8 cellular contexts compared by ENCODE assay signal in genomic region chr22:46044718-46045458, GRCh38.
DNase-seq lines count a peak whose midpoint lies in the region; ATAC-seq and TF ChIP-seq lines count a peak whose summit lies in the region.

No MANE protein-coding gene starts in this region.

- no peaks in the 10 kb centered on the region for H4K20me1 ChIP-seq in hepatocyte (ENCODE audit: insufficient read depth, poor library complexity, severe bottlenecking)

- intact Hi-C loops in gastrocnemius medialis (cut with DNase I; ENCODE audit: low total_unique reads): no loop called here

- peaks cover 28% of the 10 kb centered on the region for H3K27me3 ChIP-seq in HUES48 (ENCODE audit: control insufficient read depth, insufficient read depth, low read length)
- no peaks in the 10 kb centered on the region for H3K27me3 ChIP-seq in adipocyte (replicated peaks; ENCODE audit: control insufficient read depth, insufficient read depth, low read length)
- H3K27me3 ChIP-seq in hepatocyte: no peaks in the 10 kb centered on the region
- no peaks in the 10 kb centered on the region for H3K27me3 ChIP-seq in gastrocnemius medialis

- no peak overlapping the region for H3K27ac ChIP-seq in HUES48 (ENCODE audit: low read depth, low read length)
- H3K27ac ChIP-seq in hepatocyte: peak overlapping the region; percentile 51
- peak overlapping the region; percentile 98 to 99 (median 99) for H3K27ac ChIP-seq in gastrocnemius medialis

- H2AFZ ChIP-seq in hepatocyte: peak overlapping the region; percentile 85

- WGBS in hepatocyte (ENCODE audit: low lambda C conversion rate, missing lambda C conversion rate): 33% methylated on average over 8 of the region's 77 CpGs

- H3K79me2 ChIP-seq in hepatocyte: no peaks in the 10 kb centered on the region

- H3K36me3 ChIP-seq in HUES48 (ENCODE audit: control insufficient read depth, insufficient read depth, low read length): no peaks in the 10 kb centered on the region
- no peaks in the 10 kb centered on the region for H3K36me3 ChIP-seq in adipocyte (ENCODE audit: control insufficient read depth, insufficient read depth, low read length, severe bottlenecking)
- no peaks in the 10 kb centered on the region for H3K36me3 ChIP-seq in hepatocyte (replicated peaks; ENCODE audit: insufficient read depth, low read depth)
- H3K36me3 ChIP-seq in gastrocnemius medialis: no peaks in the 10 kb centered on the region

- DNase-seq in adipocyte (ENCODE audit: low read depth): peak; percentile 71
- DNase-seq in hepatocyte (ENCODE audit: low spot score): peak; percentile 57
- no peak for DNase-seq in gastrocnemius medialis
- DNase-seq in NCI-H2081 treated with DMSO at 0.1 percent for 48 hours (lab: John Stamatoyannopoulos, UW): no peak
- no peak for DNase-seq in occipital lobe (lab: John Stamatoyannopoulos, UW)
- no peak for DNase-seq in DMS153 (lab: John Stamatoyannopoulos, UW)

- in situ Hi-C loops in gastrocnemius medialis (cut with MboI; ENCODE audit: low sequenced_read_pairs in 4 of 4): no loop called here

- no peaks in the 10 kb centered on the region for H3K9me2 ChIP-seq in hepatocyte (replicated peaks; ENCODE audit: insufficient read depth)

- TF ChIP-seq POLR2A in gastrocnemius medialis (IDR thresholded peaks at IDR 0.05): peak; percentile 42 to 47

- peak overlapping the region; percentile 89 for H3K4me2 ChIP-seq in hepatocyte

- no peak overlapping the region for H3K9ac ChIP-seq in HUES48 (ENCODE audit: low read depth, low read length)
- peak overlapping the region; percentile 95 for H3K9ac ChIP-seq in adipocyte (ENCODE audit: low read length)

- TF ChIP-seq CTCF in hepatocyte (IDR thresholded peaks at IDR 0.05; ENCODE audit: poor library complexity) (no peak), gastrocnemius medialis (IDR thresholded peaks at IDR 0.05 in 4 of 5, conservative IDR thresholded peaks at IDR 0.05 in 1 of 5) (no peak)

- H3K4me3 ChIP-seq in HUES48 (ENCODE audit: low read depth, low read length) (peak overlapping the region; percentile 61), adipocyte (ENCODE audit: low read length) (peak overlapping the region; percentile 90), hepatocyte (peak overlapping the region; percentile 19), gastrocnemius medialis (peak overlapping the region; percentile 71 to 80 (median 72))

- H3K9me3 ChIP-seq in HUES48 (ENCODE audit: control insufficient read depth, insufficient read depth, low read length) (no peaks in the 10 kb centered on the region), adipocyte (ENCODE audit: control insufficient read depth, low read length) (no peaks in the 10 kb centered on the region), hepatocyte (ENCODE audit: low read depth) (no peaks in the 10 kb centered on the region), gastrocnemius medialis (no peaks in the 10 kb centered on the region)

- H3K4me1 ChIP-seq in HUES48 (ENCODE audit: control insufficient read depth, insufficient read depth, low read length) (peaks cover 11% of the 10 kb centered on the region), adipocyte (ENCODE audit: control insufficient read depth, insufficient read depth, low read length) (peaks cover 70% of the 10 kb centered on the region), hepatocyte (ENCODE audit: insufficient read depth) (peaks cover 7% of the 10 kb centered on the region), gastrocnemius medialis (peaks cover 73 to 77% of the 10 kb centered on the region in 2 donors)

- ATAC-seq in gastrocnemius medialis (peak; percentile 27 to 28), GM18861 (IDR thresholded peaks at IDR 0.05; ENCODE audit: unreplicated experiment) (no peak)

Comparison
In these comparisons a context has a peak if more than half of its experiments do, and no peak if none do; other contexts are left out.
1. H3K4me3 ChIP-seq: peak in every context shown above with its lines; median percentile 90 in adipocyte; 72 in gastrocnemius medialis; 61 in HUES48; 19 in hepatocyte.
2. DNase-seq: peak in adipocyte (single experiment) and hepatocyte (single experiment); none in gastrocnemius medialis (0 of 2), NCI-H2081 treated with DMSO at 0.1 percent for 48 hours (single experiment), occipital lobe (single experiment) and DMS153 (single experiment).